Comparison of ENCODE assay signal across 2 cellular contexts in the genomic region with DNA sequence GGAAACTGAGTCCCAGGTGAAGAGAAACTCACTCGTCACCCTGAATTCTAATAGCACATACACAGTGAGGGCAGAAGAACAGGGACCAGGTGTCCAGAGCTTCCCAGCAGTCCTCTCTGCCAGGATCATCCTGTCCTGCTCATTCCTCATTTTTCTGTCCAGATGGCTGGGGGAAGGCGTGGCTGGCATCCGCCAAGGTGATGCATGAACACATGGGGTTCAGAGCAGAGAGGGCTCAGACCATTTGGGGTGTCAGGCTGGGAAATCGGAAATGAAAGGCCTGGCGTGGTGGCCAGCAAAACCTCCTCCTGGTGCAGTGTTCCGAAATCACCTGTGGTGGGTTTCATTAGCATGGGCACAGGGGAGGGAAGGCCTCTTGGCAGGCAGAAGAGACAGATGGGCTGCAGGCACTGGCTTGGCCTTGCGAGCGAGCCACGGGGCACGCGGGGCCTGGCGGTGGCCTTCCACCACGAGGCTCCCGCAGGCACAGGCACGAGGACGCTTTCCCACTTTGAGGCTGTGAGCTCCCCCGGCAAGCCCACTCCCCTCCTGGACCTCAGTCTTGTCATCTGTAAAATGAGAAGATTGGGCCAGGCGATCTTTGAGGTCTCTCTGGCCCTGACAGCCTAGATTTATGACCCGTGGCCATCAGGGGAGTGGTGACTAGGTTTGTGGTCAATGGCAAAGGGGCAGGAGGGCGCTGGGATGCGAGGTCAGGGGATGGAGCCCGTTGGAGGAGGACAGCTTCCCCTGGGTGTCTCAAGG.
TF ChIP-seq lines count a peak whose summit lies in the region.

No MANE protein-coding gene starts in this region.

TF ChIP-seq in HEK293T, 16 proteins besides CTCF, POLR2A, EP300 and RAD21:
- TF ChIP-seq, protein P1, sequence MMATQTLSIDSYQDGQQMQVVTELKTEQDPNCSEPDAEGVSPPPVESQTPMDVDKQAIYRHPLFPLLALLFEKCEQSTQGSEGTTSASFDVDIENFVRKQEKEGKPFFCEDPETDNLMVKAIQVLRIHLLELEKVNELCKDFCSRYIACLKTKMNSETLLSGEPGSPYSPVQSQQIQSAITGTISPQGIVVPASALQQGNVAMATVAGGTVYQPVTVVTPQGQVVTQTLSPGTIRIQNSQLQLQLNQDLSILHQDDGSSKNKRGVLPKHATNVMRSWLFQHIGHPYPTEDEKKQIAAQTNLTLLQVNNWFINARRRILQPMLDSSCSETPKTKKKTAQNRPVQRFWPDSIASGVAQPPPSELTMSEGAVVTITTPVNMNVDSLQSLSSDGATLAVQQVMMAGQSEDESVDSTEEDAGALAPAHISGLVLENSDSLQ (IDR thresholded peaks at IDR 0.05), result peak; percentile 40; the same call in 1 of the 2 replicates
- no peak for TF ChIP-seq ELF4 (IDR thresholded peaks at IDR 0.05)

TF ChIP-seq in H1, 55 proteins besides CTCF, POLR2A, EP300 and RAD21:
- TF ChIP-seq SP2 (IDR thresholded peaks at IDR 0.05; ENCODE audit: low read length) (no peak), TAF1 (IDR thresholded peaks at IDR 0.05; ENCODE audit: low read depth, low read length) (no peak), CBX5 (IDR thresholded peaks at IDR 0.05; ENCODE audit: low read depth, low read length) (no peak), PHF8 (conservative IDR thresholded peaks at IDR 0.05; ENCODE audit: low read depth, low read length) (no peak), BCL11A (IDR thresholded peaks at IDR 0.05; ENCODE audit: low read depth in 2 of 2, low read length in 2 of 2) (no peak), CTBP2 (IDR thresholded peaks at IDR 0.05; ENCODE audit: borderline replicate concordance, insufficient read depth, insufficient read length, low read length) (no peak), FOSL1 (IDR thresholded peaks at IDR 0.05; ENCODE audit: insufficient read depth, low read depth, low read length) (no peak), SIX5 (IDR thresholded peaks at IDR 0.05; ENCODE audit: low read depth, low read length) (no peak), ZNF274 (IDR thresholded peaks at IDR 0.05; ENCODE audit: borderline replicate concordance, extremely low read depth, low read length) (no peak), CHD2 (IDR thresholded peaks at IDR 0.05; ENCODE audit: low read length) (no peak), TBP (IDR thresholded peaks at IDR 0.05; ENCODE audit: low read depth, low read length) (no peak), KDM1A (IDR thresholded peaks at IDR 0.05; ENCODE audit: borderline replicate concordance, low read length) (no peak), KDM4A (IDR thresholded peaks at IDR 0.05; ENCODE audit: low read depth, low read length, severe bottlenecking) (no peak), CEBPB (IDR thresholded peaks at IDR 0.05; ENCODE audit: low read depth, low read length) (no peak), POLR2AphosphoS5 (IDR thresholded peaks at IDR 0.05; ENCODE audit: low read depth, low read length) (no peak), CHD1 (IDR thresholded peaks at IDR 0.05; ENCODE audit: low read depth, low read length) (no peak), RNF2 (IDR thresholded peaks at IDR 0.05; ENCODE audit: borderline replicate concordance, low read depth, low read length, missing control alignments, poor library complexity, severe bottlenecking) (no peak), SIRT6 (IDR thresholded peaks at IDR 0.05; ENCODE audit: low read length) (no peak)
- TF ChIP-seq, protein P2, sequence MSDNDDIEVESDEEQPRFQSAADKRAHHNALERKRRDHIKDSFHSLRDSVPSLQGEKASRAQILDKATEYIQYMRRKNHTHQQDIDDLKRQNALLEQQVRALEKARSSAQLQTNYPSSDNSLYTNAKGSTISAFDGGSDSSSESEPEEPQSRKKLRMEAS (IDR thresholded peaks at IDR 0.05), result no peak
- TF ChIP-seq, protein P3, sequence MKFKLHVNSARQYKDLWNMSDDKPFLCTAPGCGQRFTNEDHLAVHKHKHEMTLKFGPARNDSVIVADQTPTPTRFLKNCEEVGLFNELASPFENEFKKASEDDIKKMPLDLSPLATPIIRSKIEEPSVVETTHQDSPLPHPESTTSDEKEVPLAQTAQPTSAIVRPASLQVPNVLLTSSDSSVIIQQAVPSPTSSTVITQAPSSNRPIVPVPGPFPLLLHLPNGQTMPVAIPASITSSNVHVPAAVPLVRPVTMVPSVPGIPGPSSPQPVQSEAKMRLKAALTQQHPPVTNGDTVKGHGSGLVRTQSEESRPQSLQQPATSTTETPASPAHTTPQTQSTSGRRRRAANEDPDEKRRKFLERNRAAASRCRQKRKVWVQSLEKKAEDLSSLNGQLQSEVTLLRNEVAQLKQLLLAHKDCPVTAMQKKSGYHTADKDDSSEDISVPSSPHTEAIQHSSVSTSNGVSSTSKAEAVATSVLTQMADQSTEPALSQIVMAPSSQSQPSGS (IDR thresholded peaks at IDR 0.05; ENCODE audit: low read length), result no peak
TF ChIP-seq in H1: peak in this region for 0.
